Comparison of ENCODE assay signal across 1 cellular context in genomic region chr16:31215287-31216115, GRCh38.
TF ChIP-seq lines count a peak whose summit lies in the region.

No MANE protein-coding gene starts in this region.

TF ChIP-seq in GM12878, 131 proteins besides CTCF, POLR2A, EP300 and RAD21:
- TF ChIP-seq BHLHE40 (IDR thresholded peaks at IDR 0.05; ENCODE audit: borderline replicate concordance in 1 of 2, low read depth in 2 of 2, low read length in 1 of 2) (0 out of 4 replicates have a peak, but pooled peaks of 1 of the 2 experiments have one; percentile 22), HDGF (IDR thresholded peaks at IDR 0.05) (no peak), SUZ12 (IDR thresholded peaks at IDR 0.05; ENCODE audit: unreplicated experiment) (peak; percentile 34), PKNOX1 (IDR thresholded peaks at IDR 0.05) (0 out of 2 replicates have a peak, but pooled peaks have one; percentile 16)
